In genomic region chr14:29098625-29099024, GRCh38 we compare ENCODE assay signal across 19 cellular contexts.
DNase-seq lines count a peak whose midpoint lies in the region; ATAC-seq, FAIRE-seq and TF ChIP-seq lines count a peak whose summit lies in the region.
"Had no signal": no experiment of that assay in that cellular context is flagged by ENCODE, and none has a peak within 500 bp of the region (broad histone marks: within the 10 kb centered on the region; RNA-seq: fewer than 3 reads in every experiment).

No MANE protein-coding gene starts in this region.

- no peaks in the 10 kb centered on the region for H4K20me1 ChIP-seq in neural progenitor cell (ENCODE audit: low read depth)

- TF ChIP-seq CTCF in neural progenitor cell (IDR thresholded peaks at IDR 0.05) (no peak), type B pancreatic cell (conservative IDR thresholded peaks at IDR 0.05) (no peak)

- H3K4me3 ChIP-seq in neural progenitor cell, result no peak overlapping the region
- H3K4me3 ChIP-seq: GM12878, HAP-1 had no signal

- peak overlapping the region; percentile 58 for H2AFZ ChIP-seq in neural progenitor cell (replicated peaks)

- H3K9me3 Mint-ChIP-seq in neural progenitor cell (no peaks in the 10 kb centered on the region), type B pancreatic cell (no peaks in the 10 kb centered on the region)

- no peaks in the 10 kb centered on the region for H3K79me2 ChIP-seq in neural progenitor cell (ENCODE audit: low read depth)

- no peaks in the 10 kb centered on the region for H3K27me3 ChIP-seq in neural progenitor cell
- H3K27me3 ChIP-seq: BE2C had no signal

- peaks cover 3% of the 10 kb centered on the region for H3K4me1 Mint-ChIP-seq in neural progenitor cell
- H3K4me1 Mint-ChIP-seq in type B pancreatic cell (ENCODE audit: unreplicated experiment), result no peaks in the 10 kb centered on the region
- H3K4me1 Mint-ChIP-seq: CD4-positive, CD25-positive, alpha-beta regulatory T cell; CD8-positive, alpha-beta memory T cell had no signal

- peak overlapping the region; percentile 41 for H3K27ac ChIP-seq in angular gyrus (ENCODE audit: low read depth, low read length)
- peak overlapping the region; percentile 50 for H3K27ac ChIP-seq in cingulate gyrus (ENCODE audit: low read depth, low read length)
- no peak overlapping the region for H3K27ac ChIP-seq in neural progenitor cell

- no peaks in the 10 kb centered on the region for H3F3A ChIP-seq in neural progenitor cell (ENCODE audit: low read depth)

- H3K9ac ChIP-seq in neural progenitor cell, result no peak overlapping the region

- H3K4me1 ChIP-seq in neural progenitor cell, result no peaks in the 10 kb centered on the region
- H3K4me1 ChIP-seq: BE2C had no signal

- FAIRE-seq in HTR-8/SVneo (lab: Jason Lieb, UNC), result no peak
- FAIRE-seq: A204.1, GM12878, GM19239 had no signal

- ATAC-seq in HG02885 (IDR thresholded peaks at IDR 0.05; ENCODE audit: poor library complexity, unreplicated experiment), result no peak
- ATAC-seq: GM12878 had no signal

- H3K4me2 ChIP-seq in neural progenitor cell, result no peak overlapping the region

- H3K9me3 ChIP-seq in neural progenitor cell (ENCODE audit: low read depth), result no peaks in the 10 kb centered on the region
- H3K9me3 ChIP-seq: BE2C, HAP-1 had no signal

- H3K4me3 Mint-ChIP-seq in neural progenitor cell, result no peak overlapping the region
- no peak overlapping the region for H3K4me3 Mint-ChIP-seq in type B pancreatic cell
- H3K4me3 Mint-ChIP-seq: CD4-positive, CD25-positive, alpha-beta regulatory T cell; CD8-positive, alpha-beta memory T cell had no signal

- no peaks in the 10 kb centered on the region for H3K36me3 ChIP-seq in neural progenitor cell
- H3K36me3 ChIP-seq: BE2C, HAP-1 had no signal

- no peak for DNase-seq in neural progenitor cell (ENCODE audit: low spot score)
- DNase-seq in type B pancreatic cell (ENCODE audit: extremely low spot score, unreplicated experiment), result no peak
- no peak for DNase-seq in HTR-8/SVneo (ENCODE audit: insufficient read length, low spot score)
- DNase-seq: ACHN; BE2C; C1 segment of cervical spinal cord; CD4-positive, CD25-positive, alpha-beta regulatory T cell; CD8-positive, alpha-beta memory T cell; COR-L47; DMS 273 treated with DMSO at 0.1 percent for 48 hours; DMS53; DND-41 had no signal

- no peak overlapping the region for H3K27ac Mint-ChIP-seq in neural progenitor cell
- H3K27ac Mint-ChIP-seq in type B pancreatic cell, result no peak overlapping the region
- H3K27ac Mint-ChIP-seq: CD4-positive, CD25-positive, alpha-beta regulatory T cell; CD8-positive, alpha-beta memory T cell had no signal

- H3K27me3 Mint-ChIP-seq in neural progenitor cell (ENCODE audit: insufficient read depth, low read depth) (no peaks in the 10 kb centered on the region), type B pancreatic cell (no peaks in the 10 kb centered on the region)
- H3K27me3 Mint-ChIP-seq: CD4-positive, CD25-positive, alpha-beta regulatory T cell; CD8-positive, alpha-beta memory T cell had no signal

- H3K36me3 Mint-ChIP-seq in neural progenitor cell (no peaks in the 10 kb centered on the region), type B pancreatic cell (no peaks in the 10 kb centered on the region)
- H3K36me3 Mint-ChIP-seq: CD4-positive, CD25-positive, alpha-beta regulatory T cell had no signal
